In the genomic region with DNA sequence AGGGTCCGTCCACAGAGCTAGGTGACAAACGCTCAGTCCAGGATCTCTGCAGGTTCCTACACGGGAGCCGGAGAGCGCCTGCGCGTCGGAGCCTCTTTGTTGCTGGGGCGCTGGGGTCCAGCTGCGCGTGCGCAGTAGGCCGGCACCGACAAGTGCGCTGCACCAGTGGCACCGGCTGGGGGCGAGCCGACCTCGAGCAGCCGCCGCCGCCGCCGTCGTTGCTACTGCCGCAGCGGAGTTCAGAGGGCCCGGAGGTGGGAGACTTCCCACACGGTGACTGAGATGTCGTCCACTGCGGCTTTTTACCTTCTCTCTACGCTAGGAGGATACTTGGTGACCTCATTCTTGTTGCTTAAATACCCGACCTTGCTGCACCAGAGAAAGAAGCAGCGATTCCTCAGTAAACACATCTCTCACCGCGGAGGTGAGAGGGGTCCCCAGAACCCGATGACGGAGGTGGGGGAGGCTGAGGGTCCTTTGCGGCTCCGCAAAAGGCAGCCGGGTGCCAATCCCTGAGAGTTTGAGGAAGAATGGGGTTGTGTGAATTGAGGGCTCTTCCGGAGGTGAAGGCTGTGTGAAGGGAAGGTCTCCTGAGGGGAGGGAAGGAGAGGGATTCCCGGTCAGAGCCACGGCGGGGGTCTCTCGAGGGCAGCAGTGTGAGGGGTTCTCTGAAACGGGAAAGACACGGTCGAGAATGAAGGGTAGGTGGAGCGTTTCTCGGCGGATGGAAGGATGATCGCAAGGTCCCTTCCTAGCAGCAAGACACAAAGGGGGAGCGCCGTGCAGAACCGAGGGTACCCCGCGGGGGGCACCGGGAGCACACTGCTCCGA, we compare ENCODE assay signal across 1 cellular context.
TF ChIP-seq lines count a peak whose summit lies in the region.

A gene (plus strand): TSS at position 184 of the 831 bp plus-strand sequence. CDS start 99 bp downstream, at position 283.

TF ChIP-seq in HepG2, 621 proteins besides CTCF, POLR2A, EP300 and RAD21 (continued from another document and continues in another):
- TF ChIP-seq, protein P1, sequence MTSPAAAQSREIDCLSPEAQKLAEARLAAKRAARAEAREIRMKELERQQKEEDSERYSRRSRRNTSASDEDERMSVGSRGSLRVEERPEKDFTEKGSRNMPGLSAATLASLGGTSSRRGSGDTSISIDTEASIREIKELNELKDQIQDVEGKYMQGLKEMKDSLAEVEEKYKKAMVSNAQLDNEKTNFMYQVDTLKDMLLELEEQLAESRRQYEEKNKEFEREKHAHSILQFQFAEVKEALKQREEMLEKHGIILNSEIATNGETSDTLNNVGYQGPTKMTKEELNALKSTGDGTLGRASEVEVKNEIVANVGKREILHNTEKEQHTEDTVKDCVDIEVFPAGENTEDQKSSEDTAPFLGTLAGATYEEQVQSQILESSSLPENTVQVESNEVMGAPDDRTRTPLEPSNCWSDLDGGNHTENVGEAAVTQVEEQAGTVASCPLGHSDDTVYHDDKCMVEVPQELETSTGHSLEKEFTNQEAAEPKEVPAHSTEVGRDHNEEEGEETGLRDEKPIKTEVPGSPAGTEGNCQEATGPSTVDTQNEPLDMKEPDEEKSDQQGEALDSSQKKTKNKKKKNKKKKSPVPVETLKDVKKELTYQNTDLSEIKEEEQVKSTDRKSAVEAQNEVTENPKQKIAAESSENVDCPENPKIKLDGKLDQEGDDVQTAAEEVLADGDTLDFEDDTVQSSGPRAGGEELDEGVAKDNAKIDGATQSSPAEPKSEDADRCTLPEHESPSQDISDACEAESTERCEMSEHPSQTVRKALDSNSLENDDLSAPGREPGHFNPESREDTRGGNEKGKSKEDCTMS (CRISPR knock-in tag; conservative IDR thresholded peaks at IDR 0.05), result 0 out of 2 replicates have a peak, but pooled peaks have one; percentile 72
- no peak for TF ChIP-seq SIX1 (CRISPR knock-in tag; IDR thresholded peaks at IDR 0.05; ENCODE audit: borderline replicate concordance)
- TF ChIP-seq, protein P2, sequence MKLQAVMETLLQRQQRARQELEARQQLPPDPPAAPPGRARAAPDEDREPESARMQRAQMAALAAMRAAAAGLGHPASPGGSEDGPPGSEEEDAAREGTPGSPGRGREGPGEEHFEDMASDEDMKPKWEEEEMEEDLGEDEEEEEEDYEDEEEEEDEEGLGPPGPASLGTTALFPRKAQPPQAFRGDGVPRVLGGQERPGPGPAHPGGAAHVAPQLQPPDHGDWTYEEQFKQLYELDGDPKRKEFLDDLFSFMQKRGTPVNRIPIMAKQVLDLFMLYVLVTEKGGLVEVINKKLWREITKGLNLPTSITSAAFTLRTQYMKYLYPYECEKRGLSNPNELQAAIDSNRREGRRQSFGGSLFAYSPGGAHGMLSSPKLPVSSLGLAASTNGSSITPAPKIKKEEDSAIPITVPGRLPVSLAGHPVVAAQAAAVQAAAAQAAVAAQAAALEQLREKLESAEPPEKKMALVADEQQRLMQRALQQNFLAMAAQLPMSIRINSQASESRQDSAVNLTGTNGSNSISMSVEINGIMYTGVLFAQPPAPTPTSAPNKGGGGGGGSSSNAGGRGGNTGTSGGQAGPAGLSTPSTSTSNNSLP (IDR thresholded peaks at IDR 0.05; ENCODE audit: low read depth, low read length), result 0 out of 2 replicates have a peak, but pooled peaks have one; percentile 8
- TF ChIP-seq RFX1 (IDR thresholded peaks at IDR 0.05), result peak; percentile 10; the same call in 1 of the 2 replicates
- TF ChIP-seq IRX3 (CRISPR knock-in tag; IDR thresholded peaks at IDR 0.05; ENCODE audit: borderline replicate concordance, low read depth), result peak; percentile 79; the same call in 1 of the 2 replicates
- TF ChIP-seq AKAP8 (CRISPR knock-in tag; IDR thresholded peaks at IDR 0.05), result no peak
- TF ChIP-seq ZNF333 (CRISPR knock-in tag; IDR thresholded peaks at IDR 0.05; ENCODE audit: borderline replicate concordance), result peak; percentile 41; the same call in 1 of the 2 replicates
- TF ChIP-seq, protein P3, sequence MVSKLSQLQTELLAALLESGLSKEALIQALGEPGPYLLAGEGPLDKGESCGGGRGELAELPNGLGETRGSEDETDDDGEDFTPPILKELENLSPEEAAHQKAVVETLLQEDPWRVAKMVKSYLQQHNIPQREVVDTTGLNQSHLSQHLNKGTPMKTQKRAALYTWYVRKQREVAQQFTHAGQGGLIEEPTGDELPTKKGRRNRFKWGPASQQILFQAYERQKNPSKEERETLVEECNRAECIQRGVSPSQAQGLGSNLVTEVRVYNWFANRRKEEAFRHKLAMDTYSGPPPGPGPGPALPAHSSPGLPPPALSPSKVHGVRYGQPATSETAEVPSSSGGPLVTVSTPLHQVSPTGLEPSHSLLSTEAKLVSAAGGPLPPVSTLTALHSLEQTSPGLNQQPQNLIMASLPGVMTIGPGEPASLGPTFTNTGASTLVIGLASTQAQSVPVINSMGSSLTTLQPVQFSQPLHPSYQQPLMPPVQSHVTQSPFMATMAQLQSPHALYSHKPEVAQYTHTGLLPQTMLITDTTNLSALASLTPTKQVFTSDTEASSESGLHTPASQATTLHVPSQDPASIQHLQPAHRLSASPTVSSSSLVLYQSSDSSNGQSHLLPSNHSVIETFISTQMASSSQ (IDR thresholded peaks at IDR 0.05; ENCODE audit: low read depth), result no peak
- TF ChIP-seq, protein P3 (CRISPR knock-in tag; IDR thresholded peaks at IDR 0.05; ENCODE audit: borderline replicate concordance), result peak; percentile 67; the same call in 1 of the 2 replicates
- TF ChIP-seq JUND (CRISPR knock-in tag; IDR thresholded peaks at IDR 0.05), result 0 out of 2 replicates have a peak, but pooled peaks have one; percentile 20
- TF ChIP-seq ARNT (IDR thresholded peaks at IDR 0.05), result no peak
- TF ChIP-seq SOX6 (IDR thresholded peaks at IDR 0.05), result no peak
- peak; percentile 72 for TF ChIP-seq SOX6 (CRISPR knock-in tag; IDR thresholded peaks at IDR 0.05)
- no peak for TF ChIP-seq ELF4 (CRISPR knock-in tag; IDR thresholded peaks at IDR 0.05; ENCODE audit: borderline replicate concordance)
- TF ChIP-seq, protein P4, sequence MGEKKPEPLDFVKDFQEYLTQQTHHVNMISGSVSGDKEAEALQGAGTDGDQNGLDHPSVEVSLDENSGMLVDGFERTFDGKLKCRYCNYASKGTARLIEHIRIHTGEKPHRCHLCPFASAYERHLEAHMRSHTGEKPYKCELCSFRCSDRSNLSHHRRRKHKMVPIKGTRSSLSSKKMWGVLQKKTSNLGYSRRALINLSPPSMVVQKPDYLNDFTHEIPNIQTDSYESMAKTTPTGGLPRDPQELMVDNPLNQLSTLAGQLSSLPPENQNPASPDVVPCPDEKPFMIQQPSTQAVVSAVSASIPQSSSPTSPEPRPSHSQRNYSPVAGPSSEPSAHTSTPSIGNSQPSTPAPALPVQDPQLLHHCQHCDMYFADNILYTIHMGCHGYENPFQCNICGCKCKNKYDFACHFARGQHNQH (CRISPR knock-in tag; IDR thresholded peaks at IDR 0.05), result peak; percentile 82
- TF ChIP-seq, protein P5, sequence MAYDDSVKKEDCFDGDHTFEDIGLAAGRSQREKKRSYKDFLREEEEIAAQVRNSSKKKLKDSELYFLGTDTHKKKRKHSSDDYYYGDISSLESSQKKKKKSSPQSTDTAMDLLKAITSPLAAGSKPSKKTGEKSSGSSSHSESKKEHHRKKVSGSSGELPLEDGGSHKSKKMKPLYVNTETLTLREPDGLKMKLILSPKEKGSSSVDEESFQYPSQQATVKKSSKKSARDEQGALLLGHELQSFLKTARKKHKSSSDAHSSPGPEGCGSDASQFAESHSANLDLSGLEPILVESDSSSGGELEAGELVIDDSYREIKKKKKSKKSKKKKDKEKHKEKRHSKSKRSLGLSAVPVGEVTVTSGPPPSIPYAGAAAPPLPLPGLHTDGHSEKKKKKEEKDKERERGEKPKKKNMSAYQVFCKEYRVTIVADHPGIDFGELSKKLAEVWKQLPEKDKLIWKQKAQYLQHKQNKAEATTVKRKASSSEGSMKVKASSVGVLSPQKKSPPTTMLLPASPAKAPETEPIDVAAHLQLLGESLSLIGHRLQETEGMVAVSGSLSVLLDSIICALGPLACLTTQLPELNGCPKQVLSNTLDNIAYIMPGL (CRISPR knock-in tag; IDR thresholded peaks at IDR 0.05; ENCODE audit: borderline replicate concordance in 1 of 2, low read depth in 1 of 2), result peak; percentile 99
- TF ChIP-seq NBN (conservative IDR thresholded peaks at IDR 0.05), result no peak
- TF ChIP-seq, protein P6, sequence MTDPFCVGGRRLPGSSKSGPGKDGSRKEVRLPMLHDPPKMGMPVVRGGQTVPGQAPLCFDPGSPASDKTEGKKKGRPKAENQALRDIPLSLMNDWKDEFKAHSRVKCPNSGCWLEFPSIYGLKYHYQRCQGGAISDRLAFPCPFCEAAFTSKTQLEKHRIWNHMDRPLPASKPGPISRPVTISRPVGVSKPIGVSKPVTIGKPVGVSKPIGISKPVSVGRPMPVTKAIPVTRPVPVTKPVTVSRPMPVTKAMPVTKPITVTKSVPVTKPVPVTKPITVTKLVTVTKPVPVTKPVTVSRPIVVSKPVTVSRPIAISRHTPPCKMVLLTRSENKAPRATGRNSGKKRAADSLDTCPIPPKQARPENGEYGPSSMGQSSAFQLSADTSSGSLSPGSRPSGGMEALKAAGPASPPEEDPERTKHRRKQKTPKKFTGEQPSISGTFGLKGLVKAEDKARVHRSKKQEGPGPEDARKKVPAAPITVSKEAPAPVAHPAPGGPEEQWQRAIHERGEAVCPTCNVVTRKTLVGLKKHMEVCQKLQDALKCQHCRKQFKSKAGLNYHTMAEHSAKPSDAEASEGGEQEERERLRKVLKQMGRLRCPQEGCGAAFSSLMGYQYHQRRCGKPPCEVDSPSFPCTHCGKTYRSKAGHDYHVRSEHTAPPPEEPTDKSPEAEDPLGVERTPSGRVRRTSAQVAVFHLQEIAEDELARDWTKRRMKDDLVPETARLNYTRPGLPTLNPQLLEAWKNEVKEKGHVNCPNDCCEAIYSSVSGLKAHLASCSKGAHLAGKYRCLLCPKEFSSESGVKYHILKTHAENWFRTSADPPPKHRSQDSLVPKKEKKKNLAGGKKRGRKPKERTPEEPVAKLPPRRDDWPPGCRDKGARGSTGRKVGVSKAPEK (CRISPR knock-in tag; IDR thresholded peaks at IDR 0.05; ENCODE audit: borderline replicate concordance), result peak; percentile 87; the same call in 1 of the 2 replicates
- no peak for TF ChIP-seq POLR2AphosphoS2 (IDR thresholded peaks at IDR 0.05; ENCODE audit: low read depth, low read length)
- TF ChIP-seq PPARG (CRISPR knock-in tag; conservative IDR thresholded peaks at IDR 0.05), result no peak; the same call in 1 of the 2 replicates
- TF ChIP-seq ZNF747 (CRISPR knock-in tag; IDR thresholded peaks at IDR 0.05; ENCODE audit: borderline replicate concordance), result no peak; the same call in 1 of the 2 replicates
- no peak for TF ChIP-seq ZNF562 (CRISPR knock-in tag; IDR thresholded peaks at IDR 0.05; ENCODE audit: borderline replicate concordance)
- TF ChIP-seq, protein P7, sequence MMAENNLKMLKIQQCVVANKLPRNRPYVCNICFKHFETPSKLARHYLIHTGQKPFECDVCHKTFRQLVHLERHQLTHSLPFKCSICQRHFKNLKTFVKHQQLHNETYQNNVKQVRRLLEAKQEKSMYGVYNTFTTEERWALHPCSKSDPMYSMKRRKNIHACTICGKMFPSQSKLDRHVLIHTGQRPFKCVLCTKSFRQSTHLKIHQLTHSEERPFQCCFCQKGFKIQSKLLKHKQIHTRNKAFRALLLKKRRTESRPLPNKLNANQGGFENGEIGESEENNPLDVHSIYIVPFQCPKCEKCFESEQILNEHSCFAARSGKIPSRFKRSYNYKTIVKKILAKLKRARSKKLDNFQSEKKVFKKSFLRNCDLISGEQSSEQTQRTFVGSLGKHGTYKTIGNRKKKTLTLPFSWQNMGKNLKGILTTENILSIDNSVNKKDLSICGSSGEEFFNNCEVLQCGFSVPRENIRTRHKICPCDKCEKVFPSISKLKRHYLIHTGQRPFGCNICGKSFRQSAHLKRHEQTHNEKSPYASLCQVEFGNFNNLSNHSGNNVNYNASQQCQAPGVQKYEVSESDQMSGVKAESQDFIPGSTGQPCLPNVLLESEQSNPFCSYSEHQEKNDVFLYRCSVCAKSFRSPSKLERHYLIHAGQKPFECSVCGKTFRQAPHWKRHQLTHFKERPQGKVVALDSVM (CRISPR knock-in tag; IDR thresholded peaks at IDR 0.05), result peak; percentile 21; the same call in 1 of the 2 replicates
- peak; percentile 43; the same call in 1 of the 2 replicates for TF ChIP-seq EED (CRISPR knock-in tag; IDR thresholded peaks at IDR 0.05)
- TF ChIP-seq ZNF556 (CRISPR knock-in tag; IDR thresholded peaks at IDR 0.05; ENCODE audit: borderline replicate concordance), result peak; percentile 96
- TF ChIP-seq TSC22D2 (CRISPR knock-in tag; IDR thresholded peaks at IDR 0.05; ENCODE audit: borderline replicate concordance), result peak; percentile 40; the same call in 1 of the 2 replicates
- no peak for TF ChIP-seq SP1 (IDR thresholded peaks at IDR 0.05)
- TF ChIP-seq SP1 (CRISPR knock-in tag; IDR thresholded peaks at IDR 0.05), result no peak
- TF ChIP-seq HMG20A (CRISPR knock-in tag; IDR thresholded peaks at IDR 0.05; ENCODE audit: borderline replicate concordance), result no peak
- TF ChIP-seq MZF1 (CRISPR knock-in tag; IDR thresholded peaks at IDR 0.05; ENCODE audit: borderline replicate concordance), result no peak
- TF ChIP-seq SOX5 (CRISPR knock-in tag; IDR thresholded peaks at IDR 0.05; ENCODE audit: borderline replicate concordance), result peak; percentile 54; the same call in 1 of the 2 replicates
- TF ChIP-seq, protein P8, sequence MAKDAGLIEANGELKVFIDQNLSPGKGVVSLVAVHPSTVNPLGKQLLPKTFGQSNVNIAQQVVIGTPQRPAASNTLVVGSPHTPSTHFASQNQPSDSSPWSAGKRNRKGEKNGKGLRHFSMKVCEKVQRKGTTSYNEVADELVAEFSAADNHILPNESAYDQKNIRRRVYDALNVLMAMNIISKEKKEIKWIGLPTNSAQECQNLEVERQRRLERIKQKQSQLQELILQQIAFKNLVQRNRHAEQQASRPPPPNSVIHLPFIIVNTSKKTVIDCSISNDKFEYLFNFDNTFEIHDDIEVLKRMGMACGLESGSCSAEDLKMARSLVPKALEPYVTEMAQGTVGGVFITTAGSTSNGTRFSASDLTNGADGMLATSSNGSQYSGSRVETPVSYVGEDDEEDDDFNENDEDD (CRISPR knock-in tag; IDR thresholded peaks at IDR 0.05; ENCODE audit: borderline replicate concordance), result peak; percentile 53; the same call in 1 of the 2 replicates
- no peak for TF ChIP-seq ZNF790 (CRISPR knock-in tag; IDR thresholded peaks at IDR 0.05; ENCODE audit: borderline replicate concordance)
- TF ChIP-seq ZNF570 (CRISPR knock-in tag; IDR thresholded peaks at IDR 0.05; ENCODE audit: borderline replicate concordance), result no peak
- peak; percentile 54; the same call in 1 of the 2 replicates for TF ChIP-seq ZNF792 (CRISPR knock-in tag; IDR thresholded peaks at IDR 0.05)
